Comparison of ENCODE assay signal across 8 cellular contexts in genomic region chr1:86704972-86705632, GRCh38. TPM values are rescaled to one million over a fixed set of nuclear protein-coding genes. Genes with fewer than 3 reads are reported as not detected.
DNase-seq lines count a peak whose midpoint lies in the region; ATAC-seq and TF ChIP-seq lines count a peak whose summit lies in the region.

No MANE protein-coding gene starts in this region.

- in situ Hi-C loops in GM23248 (cut with MboI) = no loop called here

- H3K4me1 Mint-ChIP-seq in brain = peaks cover 58% of the 10 kb centered on the region

- no peaks in the 10 kb centered on the region for H3K9me3 ChIP-seq in GM23248 (ENCODE audit: low read depth)
- no peaks in the 10 kb centered on the region for H3K9me3 ChIP-seq in SU-DHL-6 (ENCODE audit: insufficient read depth, low read length)
- no peaks in the 10 kb centered on the region for H3K9me3 ChIP-seq in iPS-15b (ENCODE audit: control insufficient read depth, insufficient read depth, low read length)

- H3K4me2 ChIP-seq in GM23248 (ENCODE audit: unreplicated experiment) (peak overlapping the region; percentile 100), SU-DHL-6 (ENCODE audit: low read depth, low read length, poor library complexity, severe bottlenecking) (peak overlapping the region; percentile 88)

- H3K27me3 ChIP-seq in GM23248 (replicated peaks; ENCODE audit: insufficient read depth) (no peaks in the 10 kb centered on the region), SU-DHL-6 (ENCODE audit: low read length) (no peaks in the 10 kb centered on the region), iPS-15b (ENCODE audit: control insufficient read depth, insufficient read depth, low read length) (peaks cover 4% of the 10 kb centered on the region)

- H3K4me3 Mint-ChIP-seq in brain = peak overlapping the region; percentile 96 to 100 (median 99)

- intact Hi-C loops in sciatic nerve (cut with DNase I) = no loop called here

- H3K4me1 ChIP-seq in GM23248 (ENCODE audit: insufficient read depth) (peaks cover 37% of the 10 kb centered on the region), iPS-15b (ENCODE audit: control insufficient read depth, insufficient read depth, low read length) (peaks cover 8% of the 10 kb centered on the region)

- peaks cover 21% of the 10 kb centered on the region; the same call in 1 of the 2 replicates for H4K20me1 ChIP-seq in GM23248 (ENCODE audit: insufficient read depth)
- no peaks in the 10 kb centered on the region; the same call in 1 of the 2 replicates for H4K20me1 ChIP-seq in SU-DHL-6 (ENCODE audit: low read depth, low read length)

- peak; percentile 67 for ATAC-seq in sciatic nerve

- H3K9me3 Mint-ChIP-seq in brain = no peaks in the 10 kb centered on the region

- H2AFZ ChIP-seq in GM23248 (peak overlapping the region; percentile 99), SU-DHL-6 (ENCODE audit: low read depth, low read length, severe bottlenecking) (peak overlapping the region; percentile 83)

- H3K9ac ChIP-seq in GM23248 (peak overlapping the region; percentile 98), SU-DHL-6 (ENCODE audit: low read length) (peak overlapping the region; percentile 66), iPS-15b (ENCODE audit: low read depth, low read length) (peak overlapping the region; percentile 89)

- 0 to 1% methylated on average over 7 to 20 of the region's 41 CpGs for WGBS in GM23248 (ENCODE audit: low coverage in 1 of 2, low lambda C conversion rate in 2 of 2, missing lambda C conversion rate in 2 of 2), 2 experiments

- H3K36me3 Mint-ChIP-seq in brain = peaks cover 20% of the 10 kb centered on the region

- TF ChIP-seq CTCF in SU-DHL-6 (IDR thresholded peaks at IDR 0.05; ENCODE audit: insufficient read depth, low read length, poor library complexity, severe bottlenecking) (no peak), brain (conservative IDR thresholded peaks at IDR 0.05) (no peak)

- H3K27ac ChIP-seq in GM23248 (peak overlapping the region; percentile 96), SU-DHL-6 (ENCODE audit: low read depth, low read length) (peak overlapping the region; percentile 80)

- peak overlapping the region; percentile 93 to 100 (median 97) for H3K27ac Mint-ChIP-seq in brain

- no peaks in the 10 kb centered on the region for H3K9me2 ChIP-seq in GM23248 (ENCODE audit: insufficient read depth)
- no peaks in the 10 kb centered on the region for H3K9me2 ChIP-seq in SU-DHL-6 (replicated peaks; ENCODE audit: insufficient read depth, low read length)

- TF ChIP-seq RAD21 in Ishikawa (IDR thresholded peaks at IDR 0.05; ENCODE audit: low read depth) = no peak

- H3K27me3 Mint-ChIP-seq in brain = peaks cover 12% of the 10 kb centered on the region

- DNase-seq in DMS53 (lab: John Stamatoyannopoulos, UW) = peak; percentile 79
- no peak for DNase-seq in DMS53 treated with DMSO at 0.1 percent for 48 hours (lab: John Stamatoyannopoulos, UW; ENCODE audit: unreplicated experiment)
- DNase-seq in GM23248 = peak; percentile 76
- DNase-seq in sciatic nerve (ENCODE audit: low spot score) = peak; percentile 69

- no peak for TF ChIP-seq EP300 in Ishikawa (IDR thresholded peaks at IDR 0.05; ENCODE audit: borderline replicate concordance)

- peaks cover 4% of the 10 kb centered on the region; the same call in 1 of the 2 replicates for H3K36me3 ChIP-seq in GM23248 (ENCODE audit: low read depth)
- H3K36me3 ChIP-seq in SU-DHL-6 (ENCODE audit: low read length) = 0 out of 2 replicates have a peak, but pooled peaks cover 5% of the 10 kb centered on the region
- peaks cover 2% of the 10 kb centered on the region for H3K36me3 ChIP-seq in iPS-15b (ENCODE audit: control insufficient read depth, insufficient read depth, low read length)

- H3K4me3 ChIP-seq in GM23248 = peak overlapping the region; percentile 97
- peak overlapping the region; percentile 76 for H3K4me3 ChIP-seq in SU-DHL-6 (ENCODE audit: insufficient read depth, low read length, poor library complexity, severe bottlenecking)
- H3K4me3 ChIP-seq in iPS-15b (ENCODE audit: low read depth, low read length) = peak overlapping the region; percentile 74

- H3F3A ChIP-seq in GM23248 (ENCODE audit: insufficient read depth) (peaks cover 19% of the 10 kb centered on the region), SU-DHL-6 (ENCODE audit: insufficient read depth) (peaks cover 4% of the 10 kb centered on the region; the same call in 1 of the 2 replicates)

- peaks cover 51% of the 10 kb centered on the region for H3K79me2 ChIP-seq in GM23248 (ENCODE audit: insufficient read depth)
- H3K79me2 ChIP-seq in SU-DHL-6 (ENCODE audit: insufficient read depth, low read length) = peaks cover 52% of the 10 kb centered on the region

TF ChIP-seq in Ishikawa, 13 proteins besides CTCF, POLR2A, EP300 and RAD21:
- TF ChIP-seq, protein P1, sequence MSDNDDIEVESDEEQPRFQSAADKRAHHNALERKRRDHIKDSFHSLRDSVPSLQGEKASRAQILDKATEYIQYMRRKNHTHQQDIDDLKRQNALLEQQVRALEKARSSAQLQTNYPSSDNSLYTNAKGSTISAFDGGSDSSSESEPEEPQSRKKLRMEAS (IDR thresholded peaks at IDR 0.05) = no peak
- TF ChIP-seq ZBTB7A (IDR thresholded peaks at IDR 0.05; ENCODE audit: low read depth) (peak; percentile 27; the same call in 1 of the 2 replicates), YY1 (IDR thresholded peaks at IDR 0.05; ENCODE audit: low read depth) (0 out of 2 replicates have a peak, but pooled peaks have one; percentile 15), NFIC (IDR thresholded peaks at IDR 0.05) (peak; percentile 16; the same call in 1 of the 2 replicates)
TF ChIP-seq in Ishikawa: peak in this region for 3.

RNA-seq across cellular contexts. Expression of gene SH3GLB1, which starts 0.7 kb away (rescaled TPM):
- total RNA-seq in GM23248 (2014; rRNA removed; shearing (Covaris generic)) = 36.0 and 47.6 TPM in 2 replicates
- polyA plus RNA-seq in GM23248 (2016; fragmentation: Nextera tagmentation; extraction: Ambion mirVana) (126 and 131 TPM in 2 replicates), brain (ENCODE audit: insufficient read depth, low read depth, low replicate concordance) (61.3 TPM)
- 77.6 TPM for total RNA-seq in sciatic nerve
